1 cellular context compared by ENCODE assay signal in the genomic region with DNA sequence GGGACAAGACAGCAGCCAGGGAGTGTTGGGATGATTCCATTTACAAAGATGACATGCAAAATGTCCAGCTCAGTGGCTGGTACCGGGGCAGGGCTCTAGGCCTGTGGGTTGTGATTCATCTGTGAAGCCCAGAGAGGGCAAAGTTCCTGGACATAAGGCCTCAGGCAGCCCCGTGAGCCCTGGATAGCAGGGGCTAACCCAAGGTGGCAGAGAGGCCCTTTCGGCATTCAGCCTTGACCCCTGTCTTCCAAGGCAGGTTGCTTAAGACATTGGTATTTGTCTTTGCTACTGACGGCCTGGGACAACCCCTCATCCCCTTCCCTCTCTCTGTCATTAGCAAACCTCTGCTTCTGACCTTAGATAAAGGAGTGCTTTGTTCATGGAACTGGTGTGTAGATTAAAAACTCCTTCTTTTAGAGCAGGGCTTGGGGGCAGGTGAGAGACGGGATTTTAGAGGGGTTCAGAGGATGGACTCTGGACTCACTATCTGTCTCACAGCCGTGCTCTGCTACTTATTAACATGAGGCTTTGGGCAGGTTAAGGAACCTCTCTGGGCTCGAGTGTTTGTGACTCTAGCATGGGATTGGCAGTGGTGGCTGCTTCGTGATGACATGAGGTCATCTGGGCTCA.
A peak's percentile ranks its signal among the peaks of the same experiment; 100 is the strongest.
TF ChIP-seq lines count a peak whose summit lies in the region.

No MANE protein-coding gene starts in this region.

TF ChIP-seq in HepG2, 621 proteins besides CTCF, POLR2A, EP300 and RAD21 (continued from another document and continues in another):
- TF ChIP-seq, protein P1, sequence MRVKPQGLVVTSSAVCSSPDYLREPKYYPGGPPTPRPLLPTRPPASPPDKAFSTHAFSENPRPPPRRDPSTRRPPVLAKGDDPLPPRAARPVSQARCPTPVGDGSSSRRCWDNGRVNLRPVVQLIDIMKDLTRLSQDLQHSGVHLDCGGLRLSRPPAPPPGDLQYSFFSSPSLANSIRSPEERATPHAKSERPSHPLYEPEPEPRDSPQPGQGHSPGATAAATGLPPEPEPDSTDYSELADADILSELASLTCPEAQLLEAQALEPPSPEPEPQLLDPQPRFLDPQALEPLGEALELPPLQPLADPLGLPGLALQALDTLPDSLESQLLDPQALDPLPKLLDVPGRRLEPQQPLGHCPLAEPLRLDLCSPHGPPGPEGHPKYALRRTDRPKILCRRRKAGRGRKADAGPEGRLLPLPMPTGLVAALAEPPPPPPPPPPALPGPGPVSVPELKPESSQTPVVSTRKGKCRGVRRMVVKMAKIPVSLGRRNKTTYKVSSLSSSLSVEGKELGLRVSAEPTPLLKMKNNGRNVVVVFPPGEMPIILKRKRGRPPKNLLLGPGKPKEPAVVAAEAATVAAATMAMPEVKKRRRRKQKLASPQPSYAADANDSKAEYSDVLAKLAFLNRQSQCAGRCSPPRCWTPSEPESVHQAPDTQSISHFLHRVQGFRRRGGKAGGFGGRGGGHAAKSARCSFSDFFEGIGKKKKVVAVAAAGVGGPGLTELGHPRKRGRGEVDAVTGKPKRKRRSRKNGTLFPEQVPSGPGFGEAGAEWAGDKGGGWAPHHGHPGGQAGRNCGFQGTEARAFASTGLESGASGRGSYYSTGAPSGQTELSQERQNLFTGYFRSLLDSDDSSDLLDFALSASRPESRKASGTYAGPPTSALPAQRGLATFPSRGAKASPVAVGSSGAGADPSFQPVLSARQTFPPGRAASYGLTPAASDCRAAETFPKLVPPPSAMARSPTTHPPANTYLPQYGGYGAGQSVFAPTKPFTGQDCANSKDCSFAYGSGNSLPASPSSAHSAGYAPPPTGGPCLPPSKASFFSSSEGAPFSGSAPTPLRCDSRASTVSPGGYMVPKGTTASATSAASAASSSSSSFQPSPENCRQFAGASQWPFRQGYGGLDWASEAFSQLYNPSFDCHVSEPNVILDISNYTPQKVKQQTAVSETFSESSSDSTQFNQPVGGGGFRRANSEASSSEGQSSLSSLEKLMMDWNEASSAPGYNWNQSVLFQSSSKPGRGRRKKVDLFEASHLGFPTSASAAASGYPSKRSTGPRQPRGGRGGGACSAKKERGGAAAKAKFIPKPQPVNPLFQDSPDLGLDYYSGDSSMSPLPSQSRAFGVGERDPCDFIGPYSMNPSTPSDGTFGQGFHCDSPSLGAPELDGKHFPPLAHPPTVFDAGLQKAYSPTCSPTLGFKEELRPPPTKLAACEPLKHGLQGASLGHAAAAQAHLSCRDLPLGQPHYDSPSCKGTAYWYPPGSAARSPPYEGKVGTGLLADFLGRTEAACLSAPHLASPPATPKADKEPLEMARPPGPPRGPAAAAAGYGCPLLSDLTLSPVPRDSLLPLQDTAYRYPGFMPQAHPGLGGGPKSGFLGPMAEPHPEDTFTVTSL (CRISPR knock-in tag; IDR thresholded peaks at IDR 0.05; ENCODE audit: borderline replicate concordance): no peak
- TF ChIP-seq ERF (CRISPR knock-in tag; IDR thresholded peaks at IDR 0.05) (peak; percentile 44; the same call in 1 of the 2 replicates), ZNF614 (CRISPR knock-in tag; IDR thresholded peaks at IDR 0.05; ENCODE audit: borderline replicate concordance) (peak; percentile 54; the same call in 1 of the 2 replicates), ZNF839 (CRISPR knock-in tag; IDR thresholded peaks at IDR 0.05; ENCODE audit: borderline replicate concordance) (no peak), KDM5A (IDR thresholded peaks at IDR 0.05; ENCODE audit: borderline replicate concordance, low read length) (no peak), NFKB2 (CRISPR knock-in tag; IDR thresholded peaks at IDR 0.05; ENCODE audit: borderline replicate concordance) (no peak), CEBPB (IDR thresholded peaks at IDR 0.05; ENCODE audit: borderline replicate concordance, low read depth, low read length) (peak; percentile 75), U2AF2 (IDR thresholded peaks at IDR 0.05; ENCODE audit: low read depth, low read length) (no peak), ZNF335 (CRISPR knock-in tag; IDR thresholded peaks at IDR 0.05) (no peak), JUND (CRISPR knock-in tag; IDR thresholded peaks at IDR 0.05) (no peak), MZF1 (CRISPR knock-in tag; IDR thresholded peaks at IDR 0.05; ENCODE audit: borderline replicate concordance) (no peak), SP1 (IDR thresholded peaks at IDR 0.05) (no peak), SP1 (CRISPR knock-in tag; IDR thresholded peaks at IDR 0.05) (no peak), NR2F1 (CRISPR knock-in tag; IDR thresholded peaks at IDR 0.05) (peak; percentile 83 to 85), ZNF672 (CRISPR knock-in tag; IDR thresholded peaks at IDR 0.05) (no peak), ZNF260 (CRISPR knock-in tag; IDR thresholded peaks at IDR 0.05; ENCODE audit: borderline replicate concordance, low read depth) (no peak), ZNF121 (CRISPR knock-in tag; IDR thresholded peaks at IDR 0.05) (no peak), ZSCAN9 (CRISPR knock-in tag; IDR thresholded peaks at IDR 0.05; ENCODE audit: borderline replicate concordance) (no peak), YEATS4 (CRISPR knock-in tag; IDR thresholded peaks at IDR 0.05; ENCODE audit: borderline replicate concordance) (no peak), ZKSCAN1 (IDR thresholded peaks at IDR 0.05; ENCODE audit: low read length) (no peak), CCAR2 (optimal IDR thresholded peaks at IDR 0.05; ENCODE audit: low read depth, low read length) (no peak), ZNF136 (CRISPR knock-in tag; IDR thresholded peaks at IDR 0.05; ENCODE audit: low read depth) (no peak), ZNF33B (CRISPR knock-in tag; IDR thresholded peaks at IDR 0.05) (no peak), ZNF337 (CRISPR knock-in tag; IDR thresholded peaks at IDR 0.05; ENCODE audit: borderline replicate concordance, low read depth) (peak; percentile 68; the same call in 1 of the 2 replicates), REXO4 (CRISPR knock-in tag; IDR thresholded peaks at IDR 0.05; ENCODE audit: borderline replicate concordance) (no peak), ZNF713 (CRISPR knock-in tag; IDR thresholded peaks at IDR 0.05) (no peak), TARDBP (CRISPR knock-in tag; IDR thresholded peaks at IDR 0.05) (peak; percentile 82), SAFB2 (CRISPR knock-in tag; IDR thresholded peaks at IDR 0.05; ENCODE audit: borderline replicate concordance, low read depth) (no peak), ZFP37 (CRISPR knock-in tag; IDR thresholded peaks at IDR 0.05; ENCODE audit: borderline replicate concordance) (no peak)
- TF ChIP-seq, protein P2, sequence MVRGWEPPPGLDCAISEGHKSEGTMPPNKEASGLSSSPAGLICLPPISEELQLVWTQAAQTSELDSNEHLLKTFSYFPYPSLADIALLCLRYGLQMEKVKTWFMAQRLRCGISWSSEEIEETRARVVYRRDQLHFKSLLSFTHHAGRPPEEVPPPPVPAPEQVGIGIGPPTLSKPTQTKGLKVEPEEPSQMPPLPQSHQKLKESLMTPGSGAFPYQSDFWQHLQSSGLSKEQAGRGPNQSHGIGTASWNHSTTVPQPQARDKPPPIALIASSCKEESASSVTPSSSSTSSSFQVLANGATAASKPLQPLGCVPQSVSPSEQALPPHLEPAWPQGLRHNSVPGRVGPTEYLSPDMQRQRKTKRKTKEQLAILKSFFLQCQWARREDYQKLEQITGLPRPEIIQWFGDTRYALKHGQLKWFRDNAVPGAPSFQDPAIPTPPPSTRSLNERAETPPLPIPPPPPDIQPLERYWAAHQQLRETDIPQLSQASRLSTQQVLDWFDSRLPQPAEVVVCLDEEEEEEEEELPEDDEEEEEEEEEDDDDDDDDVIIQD (CRISPR knock-in tag; IDR thresholded peaks at IDR 0.05; ENCODE audit: low read depth): no peak
- TF ChIP-seq, protein P3, sequence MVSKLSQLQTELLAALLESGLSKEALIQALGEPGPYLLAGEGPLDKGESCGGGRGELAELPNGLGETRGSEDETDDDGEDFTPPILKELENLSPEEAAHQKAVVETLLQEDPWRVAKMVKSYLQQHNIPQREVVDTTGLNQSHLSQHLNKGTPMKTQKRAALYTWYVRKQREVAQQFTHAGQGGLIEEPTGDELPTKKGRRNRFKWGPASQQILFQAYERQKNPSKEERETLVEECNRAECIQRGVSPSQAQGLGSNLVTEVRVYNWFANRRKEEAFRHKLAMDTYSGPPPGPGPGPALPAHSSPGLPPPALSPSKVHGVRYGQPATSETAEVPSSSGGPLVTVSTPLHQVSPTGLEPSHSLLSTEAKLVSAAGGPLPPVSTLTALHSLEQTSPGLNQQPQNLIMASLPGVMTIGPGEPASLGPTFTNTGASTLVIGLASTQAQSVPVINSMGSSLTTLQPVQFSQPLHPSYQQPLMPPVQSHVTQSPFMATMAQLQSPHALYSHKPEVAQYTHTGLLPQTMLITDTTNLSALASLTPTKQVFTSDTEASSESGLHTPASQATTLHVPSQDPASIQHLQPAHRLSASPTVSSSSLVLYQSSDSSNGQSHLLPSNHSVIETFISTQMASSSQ (IDR thresholded peaks at IDR 0.05; ENCODE audit: low read depth): peak; percentile 37; the same call in 1 of the 2 replicates
- TF ChIP-seq, protein P3 (CRISPR knock-in tag; IDR thresholded peaks at IDR 0.05; ENCODE audit: borderline replicate concordance): peak; percentile 92
- TF ChIP-seq, protein P4, sequence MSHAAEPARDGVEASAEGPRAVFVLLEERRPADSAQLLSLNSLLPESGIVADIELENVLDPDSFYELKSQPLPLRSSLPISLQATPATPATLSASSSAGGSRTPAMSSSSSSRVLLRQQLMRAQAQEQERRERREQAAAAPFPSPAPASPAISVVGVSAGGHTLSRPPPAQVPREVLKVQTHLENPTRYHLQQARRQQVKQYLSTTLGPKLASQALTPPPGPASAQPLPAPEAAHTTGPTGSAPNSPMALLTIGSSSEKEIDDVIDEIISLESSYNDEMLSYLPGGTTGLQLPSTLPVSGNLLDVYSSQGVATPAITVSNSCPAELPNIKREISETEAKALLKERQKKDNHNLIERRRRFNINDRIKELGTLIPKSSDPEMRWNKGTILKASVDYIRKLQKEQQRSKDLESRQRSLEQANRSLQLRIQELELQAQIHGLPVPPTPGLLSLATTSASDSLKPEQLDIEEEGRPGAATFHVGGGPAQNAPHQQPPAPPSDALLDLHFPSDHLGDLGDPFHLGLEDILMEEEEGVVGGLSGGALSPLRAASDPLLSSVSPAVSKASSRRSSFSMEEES (CRISPR knock-in tag; IDR thresholded peaks at IDR 0.05): 0 out of 2 replicates have a peak, but pooled peaks have one; percentile 28
- TF ChIP-seq, protein P5, sequence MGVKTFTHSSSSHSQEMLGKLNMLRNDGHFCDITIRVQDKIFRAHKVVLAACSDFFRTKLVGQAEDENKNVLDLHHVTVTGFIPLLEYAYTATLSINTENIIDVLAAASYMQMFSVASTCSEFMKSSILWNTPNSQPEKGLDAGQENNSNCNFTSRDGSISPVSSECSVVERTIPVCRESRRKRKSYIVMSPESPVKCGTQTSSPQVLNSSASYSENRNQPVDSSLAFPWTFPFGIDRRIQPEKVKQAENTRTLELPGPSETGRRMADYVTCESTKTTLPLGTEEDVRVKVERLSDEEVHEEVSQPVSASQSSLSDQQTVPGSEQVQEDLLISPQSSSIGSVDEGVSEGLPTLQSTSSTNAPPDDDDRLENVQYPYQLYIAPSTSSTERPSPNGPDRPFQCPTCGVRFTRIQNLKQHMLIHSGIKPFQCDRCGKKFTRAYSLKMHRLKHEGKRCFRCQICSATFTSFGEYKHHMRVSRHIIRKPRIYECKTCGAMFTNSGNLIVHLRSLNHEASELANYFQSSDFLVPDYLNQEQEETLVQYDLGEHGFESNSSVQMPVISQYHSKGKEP (CRISPR knock-in tag; IDR thresholded peaks at IDR 0.05): no peak
- TF ChIP-seq, protein P6, sequence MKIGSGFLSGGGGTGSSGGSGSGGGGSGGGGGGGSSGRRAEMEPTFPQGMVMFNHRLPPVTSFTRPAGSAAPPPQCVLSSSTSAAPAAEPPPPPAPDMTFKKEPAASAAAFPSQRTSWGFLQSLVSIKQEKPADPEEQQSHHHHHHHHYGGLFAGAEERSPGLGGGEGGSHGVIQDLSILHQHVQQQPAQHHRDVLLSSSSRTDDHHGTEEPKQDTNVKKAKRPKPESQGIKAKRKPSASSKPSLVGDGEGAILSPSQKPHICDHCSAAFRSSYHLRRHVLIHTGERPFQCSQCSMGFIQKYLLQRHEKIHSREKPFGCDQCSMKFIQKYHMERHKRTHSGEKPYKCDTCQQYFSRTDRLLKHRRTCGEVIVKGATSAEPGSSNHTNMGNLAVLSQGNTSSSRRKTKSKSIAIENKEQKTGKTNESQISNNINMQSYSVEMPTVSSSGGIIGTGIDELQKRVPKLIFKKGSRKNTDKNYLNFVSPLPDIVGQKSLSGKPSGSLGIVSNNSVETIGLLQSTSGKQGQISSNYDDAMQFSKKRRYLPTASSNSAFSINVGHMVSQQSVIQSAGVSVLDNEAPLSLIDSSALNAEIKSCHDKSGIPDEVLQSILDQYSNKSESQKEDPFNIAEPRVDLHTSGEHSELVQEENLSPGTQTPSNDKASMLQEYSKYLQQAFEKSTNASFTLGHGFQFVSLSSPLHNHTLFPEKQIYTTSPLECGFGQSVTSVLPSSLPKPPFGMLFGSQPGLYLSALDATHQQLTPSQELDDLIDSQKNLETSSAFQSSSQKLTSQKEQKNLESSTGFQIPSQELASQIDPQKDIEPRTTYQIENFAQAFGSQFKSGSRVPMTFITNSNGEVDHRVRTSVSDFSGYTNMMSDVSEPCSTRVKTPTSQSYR (CRISPR knock-in tag; IDR thresholded peaks at IDR 0.05; ENCODE audit: borderline replicate concordance): peak; percentile 68
- TF ChIP-seq, protein P7, sequence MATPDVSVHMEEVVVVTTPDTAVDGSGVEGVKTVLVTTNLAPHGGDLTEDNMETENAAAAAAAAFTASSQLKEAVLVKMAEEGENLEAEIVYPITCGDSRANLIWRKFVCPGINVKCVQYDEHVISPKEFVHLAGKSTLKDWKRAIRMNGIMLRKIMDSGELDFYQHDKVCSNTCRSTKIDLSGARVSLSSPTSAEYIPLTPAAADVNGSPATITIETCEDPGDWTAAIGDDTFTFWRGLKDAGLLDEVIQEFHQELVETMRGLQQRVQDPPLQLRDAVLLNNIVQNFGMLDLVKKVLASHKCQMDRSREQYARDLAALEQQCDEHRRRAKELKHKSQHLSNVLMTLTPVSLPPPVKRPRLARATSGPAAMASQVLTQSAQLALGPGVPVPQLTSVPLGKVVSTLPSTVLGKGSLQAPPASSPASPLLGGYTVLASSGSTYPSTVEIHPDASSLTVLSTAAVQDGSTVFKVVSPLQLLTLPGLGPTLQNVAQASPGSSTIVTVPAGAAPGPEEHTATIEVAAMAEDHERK (CRISPR knock-in tag; IDR thresholded peaks at IDR 0.05; ENCODE audit: low read depth): no peak
- TF ChIP-seq, protein P8, sequence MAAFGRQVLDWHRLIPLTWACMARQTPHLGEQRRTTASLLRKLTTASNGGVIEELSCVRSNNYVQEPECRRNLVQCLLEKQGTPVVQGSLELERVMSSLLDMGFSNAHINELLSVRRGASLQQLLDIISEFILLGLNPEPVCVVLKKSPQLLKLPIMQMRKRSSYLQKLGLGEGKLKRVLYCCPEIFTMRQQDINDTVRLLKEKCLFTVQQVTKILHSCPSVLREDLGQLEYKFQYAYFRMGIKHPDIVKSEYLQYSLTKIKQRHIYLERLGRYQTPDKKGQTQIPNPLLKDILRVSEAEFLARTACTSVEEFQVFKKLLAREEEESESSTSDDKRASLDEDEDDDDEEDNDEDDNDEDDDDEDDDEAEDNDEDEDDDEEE (CRISPR knock-in tag; IDR thresholded peaks at IDR 0.05): peak; percentile 44; the same call in 1 of the 2 replicates
